ENCODE assay signal across 30 cellular contexts in the genomic region with DNA sequence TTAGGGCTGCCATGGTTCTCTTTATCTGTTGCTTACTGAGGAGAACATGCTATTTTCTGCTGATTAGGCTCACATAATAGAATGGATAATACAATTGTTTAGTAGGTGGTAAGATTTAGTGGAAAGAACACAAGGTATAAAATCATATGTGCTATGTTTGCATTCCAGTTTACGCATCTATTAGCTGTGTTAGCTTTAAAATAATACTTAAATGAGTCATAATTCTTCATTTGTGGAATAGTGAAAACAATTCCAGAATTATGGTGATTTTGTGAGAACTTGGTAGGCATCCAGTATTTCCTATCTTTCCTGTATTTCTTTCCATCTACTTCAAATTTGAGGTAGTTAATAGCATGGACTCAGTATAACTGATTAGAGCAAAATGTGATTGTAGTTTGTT.
"Had no signal": no experiment of that assay in that cellular context is flagged by ENCODE, and none has a peak within 500 bp of the region (broad histone marks: within the 10 kb centered on the region; RNA-seq: fewer than 3 reads in every experiment).

No MANE protein-coding gene starts in this region.

- DNase-seq: activated CD4-positive, alpha-beta memory T cell treated with anti-CD3 and anti-CD28 coated beads for 36 hours; activated CD4-positive, alpha-beta T cell treated with anti-CD3 and anti-CD28 coated beads for 36 hours; activated CD4-positive, alpha-beta T cell treated with anti-CD3 and anti-CD28 coated beads, Interleukin-2, amount 10 ng/mL, durations not matched to agents 24 days and 14 days; activated CD4-positive, CD25-positive, alpha-beta regulatory T cell; activated CD4-positive, CD25-positive, alpha-beta regulatory T cell treated with anti-CD3 and anti-CD28 coated beads, Interleukin-2, amount 50 U/mL, for 72 hours; activated CD8-positive, alpha-beta memory T cell treated with anti-CD3 and anti-CD28 coated beads, Interleukin-2, amount 10 ng/mL, durations not matched to agents 7 days and 5 days; activated CD8-positive, alpha-beta memory T cell treated with anti-CD3 and anti-CD28 coated beads, Interleukin-2, amount 50 U/mL, for 4 hours; activated CD8-positive, alpha-beta T cell treated with anti-CD3 and anti-CD28 coated beads, Interleukin-2, amount 10 ng/mL, durations not matched to agents 7 days and 5 days; activated gamma-delta T cell; activated naive CD4-positive, alpha-beta T cell; activated naive CD4-positive, alpha-beta T cell treated with anti-CD3 and anti-CD28 coated beads, Interleukin-2, amount 10 ng/mL, durations not matched to agents 7 days and 5 days; activated naive CD8-positive, alpha-beta T cell treated with anti-CD3 and anti-CD28 coated beads, Interleukin-2, amount 10 ng/mL, durations not matched to agents 7 days and 5 days; activated T-cell treated with anti-CD3 and anti-CD28 coated beads, Interleukin-2, amount 50 U/mL, for 1 hour; activated T-cell treated with anti-CD3 and anti-CD28 coated beads, Interleukin-2, amount 50 U/mL, for 48 hours; central memory CD4-positive, alpha-beta T cell; cerebellar nuclear complex; colonic mucosa; dorsolateral prefrontal cortex; effector memory CD4-positive, alpha-beta T cell; esophagus squamous epithelium; foreskin melanocyte; T-helper 2 cell had no signal

- H3K9me3 Mint-ChIP-seq: activated CD4-positive, alpha-beta T cell treated with anti-CD3 and anti-CD28 coated beads, Interleukin-2, amount 10 ng/mL, durations not matched to agents 24 days and 14 days; activated naive CD8-positive, alpha-beta T cell treated with anti-CD3 and anti-CD28 coated beads, Interleukin-2, amount 10 ng/mL, durations not matched to agents 7 days and 5 days; activated T-helper 1 cell treated with anti-CD3 and anti-CD28 coated beads, Interleukin-12 subunit alpha, Interleukin-12 subunit beta, Interleukin-2, Interleukin-4 antibody, amounts not matched to agents 30 ng/mL and 10 ng/mL and 1 ng/mL, durations not matched to agents 14 hours and 24 hours and 36 hours; brain had no signal

- H3K36me3 ChIP-seq: ascending aorta, breast epithelium, cardiac muscle cell, colonic mucosa, esophagus squamous epithelium, gastroesophageal sphincter had no signal

- H3K4me3 ChIP-seq: ascending aorta, breast epithelium, cardiac muscle cell, colonic mucosa, dorsolateral prefrontal cortex, esophagus squamous epithelium, gastroesophageal sphincter had no signal

- H3K4me3 Mint-ChIP-seq: activated CD4-positive, alpha-beta memory T cell treated with anti-CD3 and anti-CD28 coated beads for 36 hours; activated CD4-positive, alpha-beta T cell treated with anti-CD3 and anti-CD28 coated beads for 36 hours; activated CD4-positive, alpha-beta T cell treated with anti-CD3 and anti-CD28 coated beads, Interleukin-2, amount 10 ng/mL, durations not matched to agents 24 days and 14 days; activated CD8-positive, alpha-beta memory T cell treated with anti-CD3 and anti-CD28 coated beads, Interleukin-2, amount 10 ng/mL, durations not matched to agents 7 days and 5 days; activated CD8-positive, alpha-beta T cell treated with anti-CD3 and anti-CD28 coated beads, Interleukin-2, amount 10 ng/mL, durations not matched to agents 7 days and 5 days; activated naive CD4-positive, alpha-beta T cell treated with anti-CD3 and anti-CD28 coated beads, Interleukin-2, amount 10 ng/mL, durations not matched to agents 7 days and 5 days; activated naive CD8-positive, alpha-beta T cell treated with anti-CD3 and anti-CD28 coated beads, Interleukin-2, amount 10 ng/mL, durations not matched to agents 7 days and 5 days; activated T-helper 1 cell treated with anti-CD3 and anti-CD28 coated beads, Interleukin-12 subunit alpha, Interleukin-12 subunit beta, Interleukin-2, Interleukin-4 antibody, amounts not matched to agents 30 ng/mL and 10 ng/mL and 1 ng/mL, durations not matched to agents 14 hours and 24 hours and 36 hours; brain had no signal

- H3K27me3 Mint-ChIP-seq: activated CD4-positive, alpha-beta memory T cell treated with anti-CD3 and anti-CD28 coated beads for 36 hours; activated CD4-positive, alpha-beta T cell treated with anti-CD3 and anti-CD28 coated beads for 36 hours; activated CD4-positive, alpha-beta T cell treated with anti-CD3 and anti-CD28 coated beads, Interleukin-2, amount 10 ng/mL, durations not matched to agents 24 days and 14 days; activated CD8-positive, alpha-beta memory T cell treated with anti-CD3 and anti-CD28 coated beads, Interleukin-2, amount 10 ng/mL, durations not matched to agents 7 days and 5 days; activated naive CD4-positive, alpha-beta T cell treated with anti-CD3 and anti-CD28 coated beads, Interleukin-2, amount 10 ng/mL, durations not matched to agents 7 days and 5 days; activated naive CD8-positive, alpha-beta T cell treated with anti-CD3 and anti-CD28 coated beads, Interleukin-2, amount 10 ng/mL, durations not matched to agents 7 days and 5 days; brain had no signal

- H3K4me1 Mint-ChIP-seq: activated CD4-positive, alpha-beta T cell treated with anti-CD3 and anti-CD28 coated beads for 36 hours; activated CD4-positive, alpha-beta T cell treated with anti-CD3 and anti-CD28 coated beads, Interleukin-2, amount 10 ng/mL, durations not matched to agents 24 days and 14 days; activated CD8-positive, alpha-beta memory T cell treated with anti-CD3 and anti-CD28 coated beads, Interleukin-2, amount 10 ng/mL, durations not matched to agents 7 days and 5 days; activated naive CD4-positive, alpha-beta T cell treated with anti-CD3 and anti-CD28 coated beads, Interleukin-2, amount 10 ng/mL, durations not matched to agents 7 days and 5 days; activated naive CD8-positive, alpha-beta T cell treated with anti-CD3 and anti-CD28 coated beads, Interleukin-2, amount 10 ng/mL, durations not matched to agents 7 days and 5 days had no signal

- H3K27ac ChIP-seq: ascending aorta, breast epithelium, cardiac muscle cell, colonic mucosa, dorsolateral prefrontal cortex, epithelial cell of prostate, esophagus squamous epithelium, gastroesophageal sphincter had no signal

- H3K4me1 ChIP-seq: ascending aorta, breast epithelium, colonic mucosa, esophagus squamous epithelium, gastroesophageal sphincter had no signal

- H3K27me3 ChIP-seq: ascending aorta, breast epithelium, cardiac muscle cell, colonic mucosa, dorsolateral prefrontal cortex, esophagus squamous epithelium, gastroesophageal sphincter had no signal

- ATAC-seq: activated CD4-positive, alpha-beta T cell treated with anti-CD3 and anti-CD28 coated beads for 36 hours; activated CD8-positive, alpha-beta memory T cell treated with anti-CD3 and anti-CD28 coated beads, Interleukin-2, amount 10 ng/mL, durations not matched to agents 7 days and 5 days; activated CD8-positive, alpha-beta T cell treated with anti-CD3 and anti-CD28 coated beads, Interleukin-2, amount 10 ng/mL, durations not matched to agents 7 days and 5 days; activated naive CD4-positive, alpha-beta T cell treated with anti-CD3 and anti-CD28 coated beads, Interleukin-2, amount 50 U/mL, for 72 hours; gastroesophageal sphincter had no signal

- H3K27ac Mint-ChIP-seq: activated CD4-positive, alpha-beta memory T cell treated with anti-CD3 and anti-CD28 coated beads for 36 hours; activated CD4-positive, alpha-beta T cell treated with anti-CD3 and anti-CD28 coated beads for 36 hours; activated CD4-positive, alpha-beta T cell treated with anti-CD3 and anti-CD28 coated beads, Interleukin-2, amount 10 ng/mL, durations not matched to agents 24 days and 14 days; activated CD8-positive, alpha-beta memory T cell treated with anti-CD3 and anti-CD28 coated beads, Interleukin-2, amount 10 ng/mL, durations not matched to agents 7 days and 5 days; activated CD8-positive, alpha-beta T cell treated with anti-CD3 and anti-CD28 coated beads, Interleukin-2, amount 10 ng/mL, durations not matched to agents 7 days and 5 days; activated naive CD4-positive, alpha-beta T cell treated with anti-CD3 and anti-CD28 coated beads, Interleukin-2, amount 10 ng/mL, durations not matched to agents 7 days and 5 days; activated naive CD4-positive, alpha-beta T cell treated with anti-CD3 and anti-CD28 coated beads, Interleukin-2, amount 50 U/mL, for 72 hours; activated naive CD8-positive, alpha-beta T cell treated with anti-CD3 and anti-CD28 coated beads, Interleukin-2, amount 10 ng/mL, durations not matched to agents 7 days and 5 days; activated T-helper 1 cell treated with anti-CD3 and anti-CD28 coated beads, Interleukin-12 subunit alpha, Interleukin-12 subunit beta, Interleukin-2, Interleukin-4 antibody, amounts not matched to agents 30 ng/mL and 10 ng/mL and 1 ng/mL, durations not matched to agents 14 hours and 24 hours and 36 hours; brain had no signal

- H3K9me3 ChIP-seq: ascending aorta, breast epithelium, colonic mucosa, esophagus squamous epithelium, gastroesophageal sphincter had no signal

- H3K36me3 Mint-ChIP-seq: activated CD4-positive, alpha-beta memory T cell treated with anti-CD3 and anti-CD28 coated beads for 36 hours; activated CD8-positive, alpha-beta memory T cell treated with anti-CD3 and anti-CD28 coated beads, Interleukin-2, amount 10 ng/mL, durations not matched to agents 7 days and 5 days; activated naive CD4-positive, alpha-beta T cell treated with anti-CD3 and anti-CD28 coated beads, Interleukin-2, amount 10 ng/mL, durations not matched to agents 7 days and 5 days; activated naive CD4-positive, alpha-beta T cell treated with anti-CD3 and anti-CD28 coated beads, Interleukin-2, amount 50 U/mL, for 72 hours; activated naive CD8-positive, alpha-beta T cell treated with anti-CD3 and anti-CD28 coated beads, Interleukin-2, amount 10 ng/mL, durations not matched to agents 7 days and 5 days; brain had no signal
